Comparison of ENCODE assay signal across 11 cellular contexts in genomic region chr2:229408356-229408755, GRCh38.
DNase-seq lines count a peak whose midpoint lies in the region; ATAC-seq, FAIRE-seq and TF ChIP-seq lines count a peak whose summit lies in the region.
"Had no signal": no experiment of that assay in that cellular context is flagged by ENCODE, and none has a peak within 500 bp of the region (broad histone marks: within the 10 kb centered on the region; RNA-seq: fewer than 3 reads in every experiment).

No MANE protein-coding gene starts in this region.

- no peaks in the 10 kb centered on the region for H3K36me3 Mint-ChIP-seq in astrocyte (ENCODE audit: low read depth, unreplicated experiment)
- H3K36me3 Mint-ChIP-seq: IgD-negative memory B cell had no signal

- H3K27me3 ChIP-seq in astrocyte (ENCODE audit: insufficient read depth, low read length) (no peaks in the 10 kb centered on the region), uterus (no peaks in the 10 kb centered on the region)
- H3K27me3 ChIP-seq: BLaER1 had no signal

- peak overlapping the region; percentile 97 for H3K27ac Mint-ChIP-seq in astrocyte (ENCODE audit: unreplicated experiment)
- H3K27ac Mint-ChIP-seq: IgD-negative memory B cell had no signal

- TF ChIP-seq POLR2A in uterus (IDR thresholded peaks at IDR 0.05): no peak

- intact Hi-C loops in uterus (cut with DNase I; ENCODE audit: low total_unique reads): no loop called here

- ATAC-seq in GM21423 (IDR thresholded peaks at IDR 0.05; ENCODE audit: unreplicated experiment) (no peak), GM21528 (IDR thresholded peaks at IDR 0.05; ENCODE audit: low FRiP score, unreplicated experiment) (no peak)

- H3K36me3 ChIP-seq in astrocyte (ENCODE audit: insufficient read depth, low read length) (no peaks in the 10 kb centered on the region), uterus (no peaks in the 10 kb centered on the region)
- H3K36me3 ChIP-seq: BLaER1 had no signal

- H3K4me3 ChIP-seq in astrocyte (ENCODE audit: insufficient read depth, low read depth, low read length): no peak overlapping the region
- H3K4me3 ChIP-seq in uterus: no peak overlapping the region
- H3K4me3 ChIP-seq: BLaER1 had no signal

- no peak for FAIRE-seq in astrocyte (lab: Jason Lieb, UNC)

- H2AFZ ChIP-seq in astrocyte (ENCODE audit: low read depth, low read length): no peak overlapping the region

- H3K9me3 Mint-ChIP-seq in astrocyte (ENCODE audit: unreplicated experiment): no peaks in the 10 kb centered on the region

- DNase-seq in NCI-H345 (lab: John Stamatoyannopoulos, UW) (peak; percentile 19), NCI-H345 treated with DMSO at 0.1 percent for 48 hours (lab: John Stamatoyannopoulos, UW; ENCODE audit: unreplicated experiment) (no peak), astrocyte (ENCODE audit: low read depth) (peak; percentile 94), kidney glomerular epithelial cell (lab: John Stamatoyannopoulos, UW) (peak; percentile 76), uterus (peak; percentile 60 to 82), GM19238 (ENCODE audit: insufficient read length, low spot score) (no peak)

- H3K4me3 Mint-ChIP-seq in astrocyte (ENCODE audit: unreplicated experiment): no peak overlapping the region
- H3K4me3 Mint-ChIP-seq: central memory CD8-positive, alpha-beta T cell; IgD-negative memory B cell had no signal

- H3K4me1 ChIP-seq in astrocyte (ENCODE audit: insufficient read depth, low read length): peaks cover 21% of the 10 kb centered on the region
- peaks cover 0 to 6% of the 10 kb centered on the region in 2 donors for H3K4me1 ChIP-seq in uterus
- H3K4me1 ChIP-seq: BLaER1 had no signal

- H3K9ac ChIP-seq in astrocyte (ENCODE audit: low read length): no peak overlapping the region
- H3K9ac ChIP-seq: BLaER1 had no signal

- peak overlapping the region; percentile 70 for H3K27ac ChIP-seq in astrocyte (ENCODE audit: low read depth, low read length)
- H3K27ac ChIP-seq in uterus: peak overlapping the region; percentile 87 to 96
- H3K27ac ChIP-seq: BLaER1 had no signal

- H3K9me3 ChIP-seq in astrocyte (ENCODE audit: insufficient read depth, low read depth, low read length) (no peaks in the 10 kb centered on the region), uterus (no peaks in the 10 kb centered on the region)
- H3K9me3 ChIP-seq: BLaER1 had no signal

- H3K27me3 Mint-ChIP-seq in astrocyte (ENCODE audit: low read depth, unreplicated experiment): no peaks in the 10 kb centered on the region
- H3K27me3 Mint-ChIP-seq: central memory CD8-positive, alpha-beta T cell; IgD-negative memory B cell had no signal

- H3K79me2 ChIP-seq in astrocyte (ENCODE audit: insufficient read depth, low read length): no peaks in the 10 kb centered on the region

- peak overlapping the region; percentile 43 for H3K4me2 ChIP-seq in astrocyte (ENCODE audit: low read length)
- H3K4me2 ChIP-seq: BLaER1 had no signal

- peaks cover 34% of the 10 kb centered on the region for H3K4me1 Mint-ChIP-seq in astrocyte (ENCODE audit: low read depth, unreplicated experiment)
- H3K4me1 Mint-ChIP-seq: central memory CD8-positive, alpha-beta T cell; IgD-negative memory B cell had no signal

- TF ChIP-seq CTCF in astrocyte (IDR thresholded peaks at IDR 0.05; ENCODE audit: insufficient read depth, low read depth, low read length) (no peak), uterus (IDR thresholded peaks at IDR 0.05) (no peak)

- H4K20me1 ChIP-seq in astrocyte (ENCODE audit: insufficient read depth, low read length): no peaks in the 10 kb centered on the region
- H4K20me1 ChIP-seq: BLaER1 had no signal

Comparison
In these comparisons a context has a peak if more than half of its experiments do, and no peak if none do; other contexts are left out.
1. DNase-seq: peak in NCI-H345 (single experiment), astrocyte (single experiment), kidney glomerular epithelial cell (single experiment) and uterus (2 of 2); none in NCI-H345 treated with DMSO at 0.1 percent for 48 hours (single experiment) and GM19238 (single experiment).